9 cellular contexts compared by ENCODE assay signal in the genomic region with DNA sequence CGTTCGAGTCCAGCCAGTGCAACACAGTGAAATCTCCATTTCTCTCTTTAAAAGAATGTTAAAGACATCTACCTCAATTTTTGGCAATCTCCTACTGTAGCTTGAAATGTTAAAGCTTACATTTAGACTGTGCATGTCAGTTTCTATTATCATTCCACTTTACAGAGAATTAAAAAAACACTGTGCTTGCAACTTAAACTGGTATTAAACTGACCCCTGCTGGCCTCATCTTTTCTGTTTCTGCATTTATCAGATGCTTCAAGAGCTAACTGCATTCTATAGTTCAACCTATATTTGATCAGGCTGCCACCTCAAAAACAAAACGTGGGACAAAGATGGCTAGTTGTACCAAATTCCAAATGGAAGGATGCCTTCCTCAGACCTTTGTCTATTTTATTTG.
DNase-seq lines count a peak whose midpoint lies in the region; ATAC-seq and TF ChIP-seq lines count a peak whose summit lies in the region.
"Had no signal": no experiment of that assay in that cellular context is flagged by ENCODE, and none has a peak within 500 bp of the region (broad histone marks: within the 10 kb centered on the region; RNA-seq: fewer than 3 reads in every experiment).

No MANE protein-coding gene starts in this region.

- H3K4me3 ChIP-seq in A673 (ENCODE audit: low read depth, low read length, poor library complexity, severe bottlenecking) (no peak overlapping the region), OCI-LY7 (ENCODE audit: low read depth, low read length, poor library complexity, severe bottlenecking) (no peak overlapping the region), fibroblast of mammary gland (ENCODE audit: control insufficient read depth, low read depth, low read length) (no peak overlapping the region)

- no peaks in the 10 kb centered on the region for H3K79me2 ChIP-seq in OCI-LY7 (ENCODE audit: insufficient read depth, low read depth, low read length)

- H3K27ac ChIP-seq in A673 (ENCODE audit: low read depth, low read length, poor library complexity, severe bottlenecking) (no peak overlapping the region), OCI-LY7 (ENCODE audit: low read depth, low read length, poor library complexity, severe bottlenecking) (no peak overlapping the region)

- CTCF ChIA-PET in A673 (lab: Charles Lee) (interaction anchor here (1.0 to 1.5 kb wide), 2 partner anchors 167 to 392 kb away, joined by 3 read pairs; no protein-coding TSS in a partner anchor), OCI-LY7 (lab: Charles Lee; ENCODE audit: unreplicated experiment) (no interaction called here), WTC11 (lab: Charles Lee) (interaction anchor here (0.6 kb wide), 1 partner anchor 10 kb away, joined by 4 read pairs; no protein-coding TSS in a partner anchor)
- CTCF ChIA-PET in activated CD8-positive, alpha-beta memory T cell treated with anti-CD3 and anti-CD28 coated beads, Interleukin-2, amount 10 ng/mL, durations not matched to agents 7 days and 5 days (lab: Charles Lee): interaction anchor here (0.9 to 1.0 kb wide), 2 partner anchors 72 to 171 kb away, joined by 3 read pairs; no protein-coding TSS in a partner anchor

- H3K9me3 ChIP-seq in A673 (ENCODE audit: low read depth, low read length, poor library complexity, severe bottlenecking) (no peaks in the 10 kb centered on the region), OCI-LY7 (ENCODE audit: low read length) (no peaks in the 10 kb centered on the region)

- H3K9me2 ChIP-seq in OCI-LY7 (ENCODE audit: insufficient read depth, low read length): no peaks in the 10 kb centered on the region

- ATAC-seq in stimulated activated memory B cell treated with anti-CD40 and anti-IgM and Interleukin-4, amounts not matched to agents 10 μg/mL and 1 μg/mL and 100 μg/mL, for 72 hours: no peak
- ATAC-seq in activated CD8-positive, alpha-beta memory T cell treated with anti-CD3 and anti-CD28 coated beads, Interleukin-2, amount 10 ng/mL, durations not matched to agents 7 days and 5 days: no peak
- no peak for ATAC-seq in WTC11
- no peak for ATAC-seq in activated naive CD8-positive, alpha-beta T cell treated with anti-CD3 and anti-CD28 coated beads, Interleukin-2, amount 50 U/mL, for 24 hours

- no peaks in the 10 kb centered on the region for H3K9me3 Mint-ChIP-seq in stimulated activated memory B cell treated with anti-CD40 and anti-IgM and Interleukin-4, amounts not matched to agents 10 μg/mL and 1 μg/mL and 100 μg/mL, for 72 hours
- no peaks in the 10 kb centered on the region for H3K9me3 Mint-ChIP-seq in activated CD8-positive, alpha-beta memory T cell treated with anti-CD3 and anti-CD28 coated beads, Interleukin-2, amount 10 ng/mL, durations not matched to agents 7 days and 5 days (ENCODE audit: low read depth)
- H3K9me3 Mint-ChIP-seq in WTC11: peaks cover 7% of the 10 kb centered on the region
- H3K9me3 Mint-ChIP-seq in activated naive CD8-positive, alpha-beta T cell treated with anti-CD3 and anti-CD28 coated beads, Interleukin-2, amount 50 U/mL, for 24 hours: no peaks in the 10 kb centered on the region
- H3K9me3 Mint-ChIP-seq: activated CD4-positive, alpha-beta T cell treated with anti-CD3 and anti-CD28 coated beads, Interleukin-2, amount 10 ng/mL, durations not matched to agents 24 days and 14 days had no signal

- BruUV-seq in A673 (replicated peaks; lab: Mats Ljungman, UMichigan) (no TSS peak), OCI-LY7 (replicated peaks; lab: Mats Ljungman, UMichigan) (no TSS peak)

- H3K4me1 ChIP-seq in A673 (ENCODE audit: insufficient read depth, low read length, poor library complexity, severe bottlenecking) (no peaks in the 10 kb centered on the region), OCI-LY7 (ENCODE audit: insufficient read depth, low read length, poor library complexity, severe bottlenecking) (no peaks in the 10 kb centered on the region)

- peak; percentile 40 for TF ChIP-seq CTCF in A673 (conservative IDR thresholded peaks at IDR 0.05; ENCODE audit: low read depth, low read length)
- TF ChIP-seq CTCF in GM10266 (IDR thresholded peaks at IDR 0.05; ENCODE audit: control insufficient read depth, insufficient read depth, low read depth, missing control alignments): peak; percentile 35
- peak; percentile 21; the same call in 1 of the 2 replicates for TF ChIP-seq CTCF in OCI-LY7 (conservative IDR thresholded peaks at IDR 0.05; ENCODE audit: low read length)
- TF ChIP-seq CTCF in fibroblast of mammary gland (conservative IDR thresholded peaks at IDR 0.05; ENCODE audit: control insufficient read depth, insufficient read depth, low read depth, low read length): peak; percentile 15
- no peak for TF ChIP-seq CTCF in WTC11 (IDR thresholded peaks at IDR 0.05)

- intact Hi-C loops in A673 (cut with micrococcal nuclease; ENCODE audit: unreplicated experiment): loop anchor here (2.0 to 10.0 kb wide), 2 partner anchors 268 to 1126 kb away; partner anchors contain the start of gene KIF26B
- intact Hi-C loops in OCI-LY7 (cut with micrococcal nuclease; ENCODE audit: unreplicated experiment): no loop called here

- H3K36me3 ChIP-seq in A673 (ENCODE audit: insufficient read depth, low read length, poor library complexity, severe bottlenecking) (no peaks in the 10 kb centered on the region), OCI-LY7 (ENCODE audit: insufficient read depth, low read length) (no peaks in the 10 kb centered on the region)

- H3K36me3 Mint-ChIP-seq in stimulated activated memory B cell treated with anti-CD40 and anti-IgM and Interleukin-4, amounts not matched to agents 10 μg/mL and 1 μg/mL and 100 μg/mL, for 72 hours: peaks cover 30% of the 10 kb centered on the region
- H3K36me3 Mint-ChIP-seq in activated CD8-positive, alpha-beta memory T cell treated with anti-CD3 and anti-CD28 coated beads, Interleukin-2, amount 10 ng/mL, durations not matched to agents 7 days and 5 days: no peaks in the 10 kb centered on the region
- peaks cover 5% of the 10 kb centered on the region; the same call in 1 of the 2 replicates for H3K36me3 Mint-ChIP-seq in WTC11
- peaks cover 7% of the 10 kb centered on the region for H3K36me3 Mint-ChIP-seq in activated naive CD8-positive, alpha-beta T cell treated with anti-CD3 and anti-CD28 coated beads, Interleukin-2, amount 50 U/mL, for 24 hours (ENCODE audit: low read depth)

- POLR2A ChIA-PET in A673 (lab: Charles Lee; ENCODE audit: low non-redundant PET) (no interaction called here), OCI-LY7 (lab: Charles Lee) (interaction anchor here (1.3 kb wide), 1 partner anchor 18 kb away, joined by 3 read pairs; no protein-coding TSS in a partner anchor), WTC11 (lab: Charles Lee) (no interaction called here)

- H3K4me2 ChIP-seq in OCI-LY7 (ENCODE audit: low read length): no peak overlapping the region

- peak; percentile 28 for DNase-seq in A673 (ENCODE audit: low spot score)
- no peak for DNase-seq in GM10266 (ENCODE audit: extremely low spot score)
- DNase-seq in OCI-LY7 (ENCODE audit: low spot score): no peak
- peak; percentile 42 for DNase-seq in fibroblast of mammary gland (ENCODE audit: low read depth)
- DNase-seq in activated CD8-positive, alpha-beta memory T cell treated with anti-CD3 and anti-CD28 coated beads, Interleukin-2, amount 10 ng/mL, durations not matched to agents 7 days and 5 days: no peak
- DNase-seq in WTC11 (ENCODE audit: low spot score): no peak
- DNase-seq in activated naive CD8-positive, alpha-beta T cell treated with anti-CD3 and anti-CD28 coated beads, Interleukin-2, amount 50 U/mL, for 24 hours: no peak
- DNase-seq: activated CD4-positive, alpha-beta T cell treated with anti-CD3 and anti-CD28 coated beads, Interleukin-2, amount 10 ng/mL, durations not matched to agents 24 days and 14 days had no signal

- H3K4me1 Mint-ChIP-seq in stimulated activated memory B cell treated with anti-CD40 and anti-IgM and Interleukin-4, amounts not matched to agents 10 μg/mL and 1 μg/mL and 100 μg/mL, for 72 hours: no peaks in the 10 kb centered on the region
- no peaks in the 10 kb centered on the region for H3K4me1 Mint-ChIP-seq in activated CD8-positive, alpha-beta memory T cell treated with anti-CD3 and anti-CD28 coated beads, Interleukin-2, amount 10 ng/mL, durations not matched to agents 7 days and 5 days
- peaks cover 22% of the 10 kb centered on the region for H3K4me1 Mint-ChIP-seq in WTC11
- H3K4me1 Mint-ChIP-seq in activated naive CD8-positive, alpha-beta T cell treated with anti-CD3 and anti-CD28 coated beads, Interleukin-2, amount 50 U/mL, for 24 hours: no peaks in the 10 kb centered on the region

- no peak overlapping the region for H3K27ac Mint-ChIP-seq in stimulated activated memory B cell treated with anti-CD40 and anti-IgM and Interleukin-4, amounts not matched to agents 10 μg/mL and 1 μg/mL and 100 μg/mL, for 72 hours
- no peak overlapping the region for H3K27ac Mint-ChIP-seq in activated CD8-positive, alpha-beta memory T cell treated with anti-CD3 and anti-CD28 coated beads, Interleukin-2, amount 10 ng/mL, durations not matched to agents 7 days and 5 days
- no peak overlapping the region for H3K27ac Mint-ChIP-seq in WTC11
- H3K27ac Mint-ChIP-seq in activated naive CD8-positive, alpha-beta T cell treated with anti-CD3 and anti-CD28 coated beads, Interleukin-2, amount 50 U/mL, for 24 hours: no peak overlapping the region
- H3K27ac Mint-ChIP-seq: activated CD4-positive, alpha-beta T cell treated with anti-CD3 and anti-CD28 coated beads, Interleukin-2, amount 10 ng/mL, durations not matched to agents 24 days and 14 days had no signal

- no peaks in the 10 kb centered on the region for H3K27me3 Mint-ChIP-seq in stimulated activated memory B cell treated with anti-CD40 and anti-IgM and Interleukin-4, amounts not matched to agents 10 μg/mL and 1 μg/mL and 100 μg/mL, for 72 hours
- H3K27me3 Mint-ChIP-seq in activated CD8-positive, alpha-beta memory T cell treated with anti-CD3 and anti-CD28 coated beads, Interleukin-2, amount 10 ng/mL, durations not matched to agents 7 days and 5 days: no peaks in the 10 kb centered on the region
- no peaks in the 10 kb centered on the region for H3K27me3 Mint-ChIP-seq in WTC11 (ENCODE audit: low read depth)
- H3K27me3 Mint-ChIP-seq in activated naive CD8-positive, alpha-beta T cell treated with anti-CD3 and anti-CD28 coated beads, Interleukin-2, amount 50 U/mL, for 24 hours: no peaks in the 10 kb centered on the region
- H3K27me3 Mint-ChIP-seq: activated CD4-positive, alpha-beta T cell treated with anti-CD3 and anti-CD28 coated beads, Interleukin-2, amount 10 ng/mL, durations not matched to agents 24 days and 14 days had no signal

- no peak overlapping the region for H3K4me3 Mint-ChIP-seq in stimulated activated memory B cell treated with anti-CD40 and anti-IgM and Interleukin-4, amounts not matched to agents 10 μg/mL and 1 μg/mL and 100 μg/mL, for 72 hours
- no peak overlapping the region for H3K4me3 Mint-ChIP-seq in activated CD8-positive, alpha-beta memory T cell treated with anti-CD3 and anti-CD28 coated beads, Interleukin-2, amount 10 ng/mL, durations not matched to agents 7 days and 5 days
- no peak overlapping the region for H3K4me3 Mint-ChIP-seq in WTC11
- no peak overlapping the region for H3K4me3 Mint-ChIP-seq in activated naive CD8-positive, alpha-beta T cell treated with anti-CD3 and anti-CD28 coated beads, Interleukin-2, amount 50 U/mL, for 24 hours
- H3K4me3 Mint-ChIP-seq: activated CD4-positive, alpha-beta T cell treated with anti-CD3 and anti-CD28 coated beads, Interleukin-2, amount 10 ng/mL, durations not matched to agents 24 days and 14 days had no signal

- H3K27me3 ChIP-seq in A673 (replicated peaks; ENCODE audit: insufficient read depth, low read depth, low read length, poor library complexity): no peaks in the 10 kb centered on the region

- no peak overlapping the region for H2AFZ ChIP-seq in OCI-LY7 (ENCODE audit: low read length)

- H4K20me1 ChIP-seq in OCI-LY7 (ENCODE audit: insufficient read depth, low read length): no peaks in the 10 kb centered on the region

Comparison
In these comparisons a context has a peak if more than half of its experiments do, and no peak if none do; other contexts are left out.
1. DNase-seq: peak in A673 (single experiment) and fibroblast of mammary gland (single experiment); none in GM10266 (single experiment), OCI-LY7 (single experiment), activated CD8-positive, alpha-beta memory T cell treated with anti-CD3 and anti-CD28 coated beads, Interleukin-2, amount 10 ng/mL, durations not matched to agents 7 days and 5 days (single experiment), WTC11 (single experiment) and activated naive CD8-positive, alpha-beta T cell treated with anti-CD3 and anti-CD28 coated beads, Interleukin-2, amount 50 U/mL, for 24 hours (single experiment).